Comparison of ENCODE assay signal across 20 cellular contexts in the genomic region with DNA sequence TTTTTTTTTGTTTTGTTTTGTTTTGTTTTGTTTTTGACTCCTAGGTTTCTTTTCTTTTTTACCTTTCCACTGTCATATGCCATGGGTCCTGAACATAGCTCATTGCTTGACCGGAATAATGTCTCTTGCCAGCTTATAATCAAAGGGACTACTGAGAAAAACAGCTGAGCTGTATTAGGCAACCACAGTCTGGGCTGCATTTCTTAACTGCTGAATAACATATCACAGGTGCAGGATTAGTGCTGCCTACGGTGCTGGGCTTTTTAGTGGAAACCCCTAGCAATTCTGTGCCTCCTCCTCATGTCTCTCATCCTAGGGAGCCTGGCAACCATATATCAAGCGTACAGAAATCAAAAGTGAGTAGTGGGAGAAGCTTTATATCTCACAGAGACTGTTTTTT.
DNase-seq lines count a peak whose midpoint lies in the region; ATAC-seq and TF ChIP-seq lines count a peak whose summit lies in the region.
"Had no signal": no experiment of that assay in that cellular context is flagged by ENCODE, and none has a peak within 500 bp of the region (broad histone marks: within the 10 kb centered on the region; RNA-seq: fewer than 3 reads in every experiment).

No MANE protein-coding gene starts in this region.

- TF ChIP-seq RAD21 in SK-N-SH (IDR thresholded peaks at IDR 0.05; ENCODE audit: low read length) = no peak

- H3K9me3 Mint-ChIP-seq in activated T-helper 17 cell treated with anti-CD3 and anti-CD28 coated beads, Interleukin-2, amount 50 U/mL, for 72 hours = no peaks in the 10 kb centered on the region
- H3K9me3 Mint-ChIP-seq: activated CD4-positive, alpha-beta T cell treated with anti-CD3 and anti-CD28 coated beads, Interleukin-2, amount 10 ng/mL, durations not matched to agents 24 days and 14 days; GM23338 had no signal

- 84% methylated on average over 3 of the region's 3 CpGs for WGBS in SK-N-SH (ENCODE audit: low lambda C conversion rate)

- no peaks in the 10 kb centered on the region for H3K9me3 ChIP-seq in SK-N-SH
- H3K9me3 ChIP-seq in PC-3 (ENCODE audit: low read length) = no peaks in the 10 kb centered on the region
- H3K9me3 ChIP-seq in thoracic aorta = no peaks in the 10 kb centered on the region
- no peaks in the 10 kb centered on the region for H3K9me3 ChIP-seq in BE2C
- H3K9me3 ChIP-seq: ovary had no signal

- H3K27me3 Mint-ChIP-seq in activated T-helper 17 cell treated with anti-CD3 and anti-CD28 coated beads, Interleukin-2, amount 50 U/mL, for 72 hours = peaks cover 11% of the 10 kb centered on the region
- H3K27me3 Mint-ChIP-seq: type B pancreatic cell had no signal

- H4K20me1 ChIP-seq in SK-N-SH (ENCODE audit: insufficient read depth) (no peaks in the 10 kb centered on the region), PC-3 (ENCODE audit: low read length) (no peaks in the 10 kb centered on the region)

- H3K9me2 ChIP-seq in SK-N-SH (no peaks in the 10 kb centered on the region), PC-3 (replicated peaks; ENCODE audit: low read length) (no peaks in the 10 kb centered on the region)

- H3K27me3 ChIP-seq in SK-N-SH (ENCODE audit: insufficient read depth) (no peaks in the 10 kb centered on the region), PC-3 (ENCODE audit: low read length) (no peaks in the 10 kb centered on the region), thoracic aorta (replicated peaks; ENCODE audit: insufficient read depth) (no peaks in the 10 kb centered on the region), BE2C (no peaks in the 10 kb centered on the region)
- H3K27me3 ChIP-seq: foreskin keratinocyte, ovary had no signal

- intact Hi-C loops in PC-3 (cut with micrococcal nuclease) = no loop called here

- no peaks in the 10 kb centered on the region for H3K36me3 Mint-ChIP-seq in activated T-helper 17 cell treated with anti-CD3 and anti-CD28 coated beads, Interleukin-2, amount 50 U/mL, for 72 hours (ENCODE audit: low read depth)
- H3K36me3 Mint-ChIP-seq: CD4-positive, CD25-positive, alpha-beta regulatory T cell; type B pancreatic cell had no signal

- DNase-seq in SK-N-SH (no peak), PC-3 (no peak), fibroblast of the aortic adventitia (ENCODE audit: low read depth) (peak; percentile 33), thoracic aorta (ENCODE audit: low spot score) (no peak), BE2C (no peak)
- DNase-seq: activated CD4-positive, alpha-beta T cell treated with anti-CD3 and anti-CD28 coated beads, Interleukin-2, amount 10 ng/mL, durations not matched to agents 24 days and 14 days; activated naive CD4-positive, alpha-beta T cell treated with anti-CD3 and anti-CD28 coated beads, Interleukin-2, amount 50 U/mL, for 16 hours; CD4-positive, CD25-positive, alpha-beta regulatory T cell; effector CD8-positive, alpha-beta T cell; foreskin keratinocyte; MV-4-11; NCI-H2029 treated with DMSO at 0.1 percent for 48 hours; NCI-H524; small intestine had no signal

- H3K4me2 ChIP-seq in SK-N-SH = no peak overlapping the region
- peak overlapping the region; percentile 74 for H3K4me2 ChIP-seq in PC-3 (ENCODE audit: low read length)
- H3K4me2 ChIP-seq: GM23338 had no signal

- H3K4me1 Mint-ChIP-seq in activated T-helper 17 cell treated with anti-CD3 and anti-CD28 coated beads, Interleukin-2, amount 50 U/mL, for 72 hours = no peaks in the 10 kb centered on the region
- H3K4me1 Mint-ChIP-seq: activated CD4-positive, alpha-beta T cell treated with anti-CD3 and anti-CD28 coated beads, Interleukin-2, amount 10 ng/mL, durations not matched to agents 24 days and 14 days; GM23338 had no signal

- POLR2A ChIA-PET in SK-N-SH (lab: Yijun Ruan, JAX) (no interaction called here), PC-3 (lab: Charles Lee; ENCODE audit: unreplicated experiment) (interaction anchor here (0.5 kb wide), 1 partner anchor 13 kb away, joined by 3 read pairs; no protein-coding TSS in a partner anchor)

- no peak for TF ChIP-seq CTCF in SK-N-SH (IDR thresholded peaks at IDR 0.05)
- TF ChIP-seq CTCF in PC-3 (conservative IDR thresholded peaks at IDR 0.05; ENCODE audit: low read depth, low read length) = no peak
- TF ChIP-seq CTCF in fibroblast of the aortic adventitia (IDR thresholded peaks at IDR 0.05; ENCODE audit: insufficient read depth, low read length) = no peak
- no peak for TF ChIP-seq CTCF in thoracic aorta (IDR thresholded peaks at IDR 0.05)
- TF ChIP-seq CTCF in BE2C (IDR thresholded peaks at IDR 0.05; ENCODE audit: low read depth, low read length) = no peak

- no peaks in the 10 kb centered on the region for H3F3A ChIP-seq in SK-N-SH (replicated peaks; ENCODE audit: insufficient read depth)
- peaks cover under 1% of the 10 kb centered on the region for H3F3A ChIP-seq in PC-3 (ENCODE audit: low read length, unreplicated experiment)

- ATAC-seq in SK-N-SH treated with all-trans-retinoic acid at 6 μM for 48 hours = 0 out of 3 replicates have a peak, but pooled peaks have one; percentile 18
- no peak for ATAC-seq in PC-3
- no peak for ATAC-seq in thoracic aorta (ENCODE audit: insufficient number of reproducible peaks, low FRiP score, low read depth)
- ATAC-seq in activated T-helper 17 cell treated with anti-CD3 and anti-CD28 coated beads, Interleukin-2, amount 50 U/mL, for 72 hours (replicated peaks) = no peak
- no peak for ATAC-seq in GM21528 (IDR thresholded peaks at IDR 0.05; ENCODE audit: low FRiP score, unreplicated experiment)
- ATAC-seq: foreskin keratinocyte, GM23338 had no signal

- no peak for TF ChIP-seq EP300 in SK-N-SH (IDR thresholded peaks at IDR 0.05; ENCODE audit: borderline replicate concordance in 1 of 2, low read depth in 1 of 2, low read length in 1 of 2)

- H3K79me2 ChIP-seq in SK-N-SH (ENCODE audit: insufficient read depth) (no peaks in the 10 kb centered on the region), PC-3 (ENCODE audit: low read length) (peaks cover 7% of the 10 kb centered on the region; the same call in 1 of the 2 replicates)

- H3K9ac ChIP-seq in SK-N-SH (no peak overlapping the region), PC-3 (ENCODE audit: low read length) (peak overlapping the region; percentile 83)

- H3K4me3 Mint-ChIP-seq in activated T-helper 17 cell treated with anti-CD3 and anti-CD28 coated beads, Interleukin-2, amount 50 U/mL, for 72 hours = no peak overlapping the region
- H3K4me3 Mint-ChIP-seq: activated CD4-positive, alpha-beta T cell treated with anti-CD3 and anti-CD28 coated beads, Interleukin-2, amount 10 ng/mL, durations not matched to agents 24 days and 14 days; CD4-positive, CD25-positive, alpha-beta regulatory T cell; GM23338; type B pancreatic cell had no signal

- H3K4me3 ChIP-seq in SK-N-SH (ENCODE audit: low read depth in 2 of 2, low read length in 1 of 2) (no peak overlapping the region), PC-3 (ENCODE audit: low read length) (no peak overlapping the region), fibroblast of the aortic adventitia (ENCODE audit: low read depth, low read length) (no peak overlapping the region), thoracic aorta (peak overlapping the region; percentile 33), BE2C (ENCODE audit: low read depth, low read length) (no peak overlapping the region)
- H3K4me3 ChIP-seq: GM23338, ovary had no signal

- 0 out of 4 replicates have a peak overlapping the region, but pooled peaks of 1 of the 2 experiments have one; percentile 7 for H3K27ac ChIP-seq in SK-N-SH (ENCODE audit: low read depth in 2 of 2, low read length in 1 of 2)
- peak overlapping the region; percentile 97 for H3K27ac ChIP-seq in PC-3 (ENCODE audit: low read length)
- H3K27ac ChIP-seq in thoracic aorta = peak overlapping the region in 1 of 2 donors; percentile 37
- H3K27ac ChIP-seq: foreskin keratinocyte, ovary had no signal

- no TSS peak for BruUV-seq in PC-3 (replicated peaks; lab: Mats Ljungman, UMichigan)

- CTCF ChIA-PET in SK-N-SH (lab: Yijun Ruan, JAX) = interaction anchor here (0.9 to 2.6 kb wide), 6 partner anchors 11 to 470 kb away, joined by 3 to 14 read pairs (median 3); partner anchors contain the start of gene BMPR1B
- CTCF ChIA-PET in PC-3 (lab: Charles Lee) = interaction anchor here (0.6 kb wide), 1 partner anchor 11 kb away, joined by 3 read pairs; no protein-coding TSS in a partner anchor

- H2AFZ ChIP-seq in SK-N-SH (ENCODE audit: low read depth) (no peak overlapping the region), PC-3 (ENCODE audit: low read length) (no peak overlapping the region)
- H2AFZ ChIP-seq: GM23338 had no signal

- H3K27ac Mint-ChIP-seq in activated T-helper 17 cell treated with anti-CD3 and anti-CD28 coated beads, Interleukin-2, amount 50 U/mL, for 72 hours = no peak overlapping the region
- H3K27ac Mint-ChIP-seq: activated CD4-positive, alpha-beta T cell treated with anti-CD3 and anti-CD28 coated beads, Interleukin-2, amount 10 ng/mL, durations not matched to agents 24 days and 14 days; GM23338; type B pancreatic cell had no signal

- H3K36me3 ChIP-seq in SK-N-SH (replicated peaks in 1 of 2; ENCODE audit: control insufficient read depth in 1 of 2, insufficient read depth in 2 of 2, low read length in 1 of 2) (no peaks in the 10 kb centered on the region), PC-3 (ENCODE audit: low read depth, low read length) (no peaks in the 10 kb centered on the region), thoracic aorta (no peaks in the 10 kb centered on the region), BE2C (no peaks in the 10 kb centered on the region)
- H3K36me3 ChIP-seq: ovary had no signal

- H3K4me1 ChIP-seq in SK-N-SH (ENCODE audit: control insufficient read depth in 1 of 2, insufficient read depth in 2 of 2, low read depth in 1 of 2, low read length in 1 of 2) (peaks cover 0 to 5% of the 10 kb centered on the region in 2 experiments; a peak in 2 of 4 replicates), PC-3 (ENCODE audit: insufficient read depth, low read length) (peaks cover 76% of the 10 kb centered on the region), thoracic aorta (ENCODE audit: control insufficient read depth in 1 of 2, low read depth in 2 of 2) (peaks cover 12 to 40% of the 10 kb centered on the region in 2 donors), BE2C (peaks cover 35% of the 10 kb centered on the region)

TF ChIP-seq in SK-N-SH treated with all-trans-retinoic acid at 6 μM for 48 hours, 23 proteins besides CTCF, POLR2A, EP300 and RAD21 (continues in another document):
- no peak for TF ChIP-seq TOX (CRISPR knock-in tag; IDR thresholded peaks at IDR 0.05; ENCODE audit: borderline replicate concordance)
- no peak for TF ChIP-seq RARB (CRISPR knock-in tag; IDR thresholded peaks at IDR 0.05)

TF ChIP-seq in SK-N-SH, 30 proteins besides CTCF, POLR2A, EP300 and RAD21:
- TF ChIP-seq CHD2 (IDR thresholded peaks at IDR 0.05; ENCODE audit: low read length, partially characterized antibody) (no peak), SIN3A (IDR thresholded peaks at IDR 0.05; ENCODE audit: borderline replicate concordance, low read depth, low read length) (no peak)
TF ChIP-seq in SK-N-SH: peak in this region for 0.
